In genomic region chr11:2366733-2367132, GRCh38 we compare ENCODE assay signal across 17 cellular contexts. TPM values are rescaled to one million over a fixed set of nuclear protein-coding genes. Genes with fewer than 3 reads are reported as not detected.
DNase-seq lines count a peak whose midpoint lies in the region; ATAC-seq and TF ChIP-seq lines count a peak whose summit lies in the region.
"Had no signal": no experiment of that assay in that cellular context is flagged by ENCODE, and none has a peak within 500 bp of the region (broad histone marks: within the 10 kb centered on the region; RNA-seq: fewer than 3 reads in every experiment).

No MANE protein-coding gene starts in this region.

- CTCF ChIA-PET in SK-N-SH (lab: Yijun Ruan, JAX): interaction anchor here (0.8 to 1.4 kb wide), 4 partner anchors 12 to 62 kb away, joined by 3 to 5 read pairs (median 3); no protein-coding TSS in a partner anchor

- H3K4me1 ChIP-seq in SK-N-SH (ENCODE audit: control insufficient read depth in 1 of 2, insufficient read depth in 2 of 2, low read depth in 1 of 2, low read length in 1 of 2): peaks cover 0 to 6% of the 10 kb centered on the region in 2 experiments; a peak in 1 of 4 replicates
- H3K4me1 ChIP-seq: Peyer's patch had no signal

- WGBS in SK-N-SH (ENCODE audit: low lambda C conversion rate): 73% methylated on average over 4 of the region's 7 CpGs

- no peak for TF ChIP-seq EP300 in SK-N-SH (IDR thresholded peaks at IDR 0.05; ENCODE audit: borderline replicate concordance in 1 of 2, low read depth in 1 of 2, low read length in 1 of 2)

- H3K27me3 ChIP-seq in SK-N-SH (ENCODE audit: insufficient read depth): no peaks in the 10 kb centered on the region
- H3K27me3 ChIP-seq: Peyer's patch had no signal

- TF ChIP-seq CTCF in SK-N-SH (IDR thresholded peaks at IDR 0.05) (no peak), astrocyte of the cerebellum (IDR thresholded peaks at IDR 0.05; ENCODE audit: low read depth, low read length, missing control alignments) (peak; percentile 23)

- intact Hi-C loops in posterior vena cava (cut with DNase I): no loop called here

- H3K79me2 ChIP-seq in SK-N-SH (ENCODE audit: insufficient read depth): no peaks in the 10 kb centered on the region

- in situ Hi-C loops in astrocyte of the cerebellum (cut with HindIII; ENCODE audit: low sequenced_read_pairs): no loop called here

- ATAC-seq in SK-N-SH treated with all-trans-retinoic acid at 6 μM for 48 hours (peak; percentile 33), HG02588 (IDR thresholded peaks at IDR 0.05; ENCODE audit: unreplicated experiment) (no peak), GM18909 (IDR thresholded peaks at IDR 0.05; ENCODE audit: poor library complexity, unreplicated experiment) (no peak), HG03108 (IDR thresholded peaks at IDR 0.05; ENCODE audit: unreplicated experiment) (no peak)

- no peaks in the 10 kb centered on the region for H3K9me3 ChIP-seq in SK-N-SH
- H3K9me3 ChIP-seq: Peyer's patch had no signal

- H3K4me2 ChIP-seq in SK-N-SH: no peak overlapping the region

- no peak overlapping the region for H3K4me3 ChIP-seq in SK-N-SH (ENCODE audit: low read depth in 2 of 2, low read length in 1 of 2)
- no peak overlapping the region for H3K4me3 ChIP-seq in astrocyte of the cerebellum (ENCODE audit: low read depth, low read length)
- H3K4me3 ChIP-seq: Peyer's patch had no signal

- no peaks in the 10 kb centered on the region for H3K9me2 ChIP-seq in SK-N-SH

- no peak for TF ChIP-seq RAD21 in SK-N-SH (IDR thresholded peaks at IDR 0.05; ENCODE audit: low read length)

- no peaks in the 10 kb centered on the region for H4K20me1 ChIP-seq in SK-N-SH (ENCODE audit: insufficient read depth)

- no peaks in the 10 kb centered on the region for H3F3A ChIP-seq in SK-N-SH (replicated peaks; ENCODE audit: insufficient read depth)

- no peak for DNase-seq in SK-N-SH
- no peak for DNase-seq in astrocyte of the cerebellum (ENCODE audit: low read depth)
- DNase-seq in medulla oblongata (ENCODE audit: extremely low spot score): peak; percentile 61
- DNase-seq in posterior vena cava (ENCODE audit: low spot score): peak; percentile 66
- DNase-seq: AML-193; CD4-positive, CD25-positive, alpha-beta regulatory T cell; COR-L47; DMS 273 treated with DMSO at 0.1 percent for 48 hours; KBM-7; NCI-H2081 treated with DMSO at 0.1 percent for 48 hours; Peyer's patch; SHP77 had no signal

- POLR2A ChIA-PET in SK-N-SH (lab: Yijun Ruan, JAX): interaction anchor here (1.1 to 1.4 kb wide), 2 partner anchors 10 to 11 kb away, joined by 3 to 6 read pairs; partner anchors contain the start of gene CD81

- no peak overlapping the region for H3K27ac ChIP-seq in SK-N-SH (ENCODE audit: low read depth in 2 of 2, low read length in 1 of 2)
- H3K27ac ChIP-seq: 22Rv1, Peyer's patch had no signal

- H3K9ac ChIP-seq in SK-N-SH: no peak overlapping the region

- no peak overlapping the region for H2AFZ ChIP-seq in SK-N-SH (ENCODE audit: low read depth)

- H3K36me3 ChIP-seq in SK-N-SH (replicated peaks in 1 of 2; ENCODE audit: control insufficient read depth in 1 of 2, insufficient read depth in 2 of 2, low read length in 1 of 2): no peaks in the 10 kb centered on the region
- H3K36me3 ChIP-seq: Peyer's patch had no signal

TF ChIP-seq in SK-N-SH treated with all-trans-retinoic acid at 6 μM for 48 hours, 23 proteins besides CTCF, POLR2A, EP300 and RAD21 (continues in another document):
- TF ChIP-seq BACH2 (CRISPR knock-in tag; IDR thresholded peaks at IDR 0.05; ENCODE audit: borderline replicate concordance): no peak
- TF ChIP-seq ISL1 (CRISPR knock-in tag; IDR thresholded peaks at IDR 0.05): no peak
- no peak for TF ChIP-seq ESRRG (CRISPR knock-in tag; IDR thresholded peaks at IDR 0.05)
- no peak for TF ChIP-seq ZC3H10 (CRISPR knock-in tag; IDR thresholded peaks at IDR 0.05)
- no peak for TF ChIP-seq ZFP3 (CRISPR knock-in tag; IDR thresholded peaks at IDR 0.05)
- TF ChIP-seq POU6F1 (CRISPR knock-in tag; IDR thresholded peaks at IDR 0.05; ENCODE audit: borderline replicate concordance, low read depth): no peak
- TF ChIP-seq ZNF8 (CRISPR knock-in tag; IDR thresholded peaks at IDR 0.05): no peak
- TF ChIP-seq ZFP30 (CRISPR knock-in tag; IDR thresholded peaks at IDR 0.05): no peak
- no peak for TF ChIP-seq PATZ1 (CRISPR knock-in tag; IDR thresholded peaks at IDR 0.05; ENCODE audit: borderline replicate concordance)

TF ChIP-seq in SK-N-SH, 30 proteins besides CTCF, POLR2A, EP300 and RAD21:
- TF ChIP-seq GATA2 (CRISPR knock-in tag; IDR thresholded peaks at IDR 0.05) (no peak), RCOR1 (IDR thresholded peaks at IDR 0.05; ENCODE audit: low read length) (no peak), ELF1 (IDR thresholded peaks at IDR 0.05) (no peak), RFX5 (IDR thresholded peaks at IDR 0.05; ENCODE audit: low read length) (no peak), YY1 (IDR thresholded peaks at IDR 0.05; ENCODE audit: low read depth) (no peak), MXI1 (IDR thresholded peaks at IDR 0.05; ENCODE audit: low read depth, low read length) (no peak), RXRA (IDR thresholded peaks at IDR 0.05; ENCODE audit: borderline replicate concordance, low read depth) (no peak), FOXJ3 (CRISPR knock-in tag; IDR thresholded peaks at IDR 0.05) (no peak), NFIC (IDR thresholded peaks at IDR 0.05; ENCODE audit: borderline replicate concordance) (no peak), SMC3 (IDR thresholded peaks at IDR 0.05; ENCODE audit: low read depth, low read length) (no peak), PBX3 (IDR thresholded peaks at IDR 0.05) (no peak), TAF1 (IDR thresholded peaks at IDR 0.05; ENCODE audit: borderline replicate concordance, low read depth, low read length) (no peak)
- TF ChIP-seq, protein P1, sequence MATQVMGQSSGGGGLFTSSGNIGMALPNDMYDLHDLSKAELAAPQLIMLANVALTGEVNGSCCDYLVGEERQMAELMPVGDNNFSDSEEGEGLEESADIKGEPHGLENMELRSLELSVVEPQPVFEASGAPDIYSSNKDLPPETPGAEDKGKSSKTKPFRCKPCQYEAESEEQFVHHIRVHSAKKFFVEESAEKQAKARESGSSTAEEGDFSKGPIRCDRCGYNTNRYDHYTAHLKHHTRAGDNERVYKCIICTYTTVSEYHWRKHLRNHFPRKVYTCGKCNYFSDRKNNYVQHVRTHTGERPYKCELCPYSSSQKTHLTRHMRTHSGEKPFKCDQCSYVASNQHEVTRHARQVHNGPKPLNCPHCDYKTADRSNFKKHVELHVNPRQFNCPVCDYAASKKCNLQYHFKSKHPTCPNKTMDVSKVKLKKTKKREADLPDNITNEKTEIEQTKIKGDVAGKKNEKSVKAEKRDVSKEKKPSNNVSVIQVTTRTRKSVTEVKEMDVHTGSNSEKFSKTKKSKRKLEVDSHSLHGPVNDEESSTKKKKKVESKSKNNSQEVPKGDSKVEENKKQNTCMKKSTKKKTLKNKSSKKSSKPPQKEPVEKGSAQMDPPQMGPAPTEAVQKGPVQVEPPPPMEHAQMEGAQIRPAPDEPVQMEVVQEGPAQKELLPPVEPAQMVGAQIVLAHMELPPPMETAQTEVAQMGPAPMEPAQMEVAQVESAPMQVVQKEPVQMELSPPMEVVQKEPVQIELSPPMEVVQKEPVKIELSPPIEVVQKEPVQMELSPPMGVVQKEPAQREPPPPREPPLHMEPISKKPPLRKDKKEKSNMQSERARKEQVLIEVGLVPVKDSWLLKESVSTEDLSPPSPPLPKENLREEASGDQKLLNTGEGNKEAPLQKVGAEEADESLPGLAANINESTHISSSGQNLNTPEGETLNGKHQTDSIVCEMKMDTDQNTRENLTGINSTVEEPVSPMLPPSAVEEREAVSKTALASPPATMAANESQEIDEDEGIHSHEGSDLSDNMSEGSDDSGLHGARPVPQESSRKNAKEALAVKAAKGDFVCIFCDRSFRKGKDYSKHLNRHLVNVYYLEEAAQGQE (IDR thresholded peaks at IDR 0.05; ENCODE audit: low read depth, low read length): no peak
- TF ChIP-seq, protein P2, sequence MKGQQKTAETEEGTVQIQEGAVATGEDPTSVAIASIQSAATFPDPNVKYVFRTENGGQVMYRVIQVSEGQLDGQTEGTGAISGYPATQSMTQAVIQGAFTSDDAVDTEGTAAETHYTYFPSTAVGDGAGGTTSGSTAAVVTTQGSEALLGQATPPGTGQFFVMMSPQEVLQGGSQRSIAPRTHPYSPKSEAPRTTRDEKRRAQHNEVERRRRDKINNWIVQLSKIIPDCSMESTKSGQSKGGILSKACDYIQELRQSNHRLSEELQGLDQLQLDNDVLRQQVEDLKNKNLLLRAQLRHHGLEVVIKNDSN (IDR thresholded peaks at IDR 0.05; ENCODE audit: borderline replicate concordance, low read depth): no peak

RNA-seq across cellular contexts. Expression of gene CD81, which starts 10.4 kb away (rescaled TPM):
- 373 and 517 TPM in 2 replicates for polyA plus RNA-seq in SK-N-SH (2012; rRNA removed)
- polyA plus RNA-seq in SK-N-SH (2012; cell fraction: cytosol; rRNA removed): 330 and 548 TPM in 2 replicates
- polyA plus RNA-seq in SK-N-SH (2012; cell fraction: nucleus; rRNA removed): 422 and 433 TPM in 2 replicates
- 100 to 1,000 TPM; 616 to 784 TPM for total RNA-seq in posterior vena cava

RNA-seq across cellular contexts. Expression of gene TSSC4, which starts 33.8 kb away (rescaled TPM):
- 45.1 and 45.3 TPM in 2 replicates for polyA plus RNA-seq in SK-N-SH (2012; rRNA removed)
- 16.4 and 28.2 TPM in 2 replicates for polyA plus RNA-seq in SK-N-SH (2012; cell fraction: cytosol; rRNA removed)
- polyA plus RNA-seq in SK-N-SH (2012; cell fraction: nucleus; rRNA removed): 77.0 and 98.8 TPM in 2 replicates
- 10 to 100 TPM; 47.4 to 49.6 TPM for total RNA-seq in posterior vena cava

Comparison
In these comparisons a context has a peak if more than half of its experiments do, and no peak if none do; other contexts are left out.
1. DNase-seq: peak in medulla oblongata (single experiment) and posterior vena cava (single experiment); none in SK-N-SH (single experiment) and astrocyte of the cerebellum (single experiment).